9 cellular contexts compared by ENCODE assay signal in genomic region chr1:16067127-16067768, GRCh38. TPM values are rescaled to one million over a fixed set of nuclear protein-coding genes. Genes with fewer than 3 reads are reported as not detected.
DNase-seq lines count a peak whose midpoint lies in the region; ATAC-seq and TF ChIP-seq lines count a peak whose summit lies in the region.
"Had no signal": no experiment of that assay in that cellular context is flagged by ENCODE, and none has a peak within 500 bp of the region (broad histone marks: within the 10 kb centered on the region; RNA-seq: fewer than 3 reads in every experiment).

No MANE protein-coding gene starts in this region.

- WGBS in body of pancreas, 2 donors: 13 to 21% methylated on average over 5 to 6 of the region's 6 CpGs

- ATAC-seq in body of pancreas (peak; percentile 88), GM21717 (IDR thresholded peaks at IDR 0.05; ENCODE audit: unreplicated experiment) (no peak)

- DNase-seq in DMS53 treated with DMSO at 0.1 percent for 48 hours (lab: John Stamatoyannopoulos, UW; ENCODE audit: unreplicated experiment) (peak; percentile 63), HuH-7.5 (ENCODE audit: low spot score) (peak; percentile 79), body of pancreas (peak; percentile 96 to 97 (median 96)), myocyte (ENCODE audit: low read depth) (peak; percentile 94), AG08396 (ENCODE audit: low spot score) (no peak)
- DNase-seq in CD4-positive, alpha-beta memory T cell: no peak
- DNase-seq: dermis blood vessel endothelial cell had no signal

- H3K36me3 Mint-ChIP-seq in CD4-positive, alpha-beta memory T cell: no peaks in the 10 kb centered on the region

- peak in 1 of 7 experiments; percentile 15 for TF ChIP-seq CTCF in body of pancreas (IDR thresholded peaks at IDR 0.05)

- peaks cover 16 to 49% (median 33%) of the 10 kb centered on the region in 4 donors for H3K4me1 Mint-ChIP-seq in CD4-positive, alpha-beta memory T cell

- CTCF ChIA-PET in CD4-positive, alpha-beta memory T cell (lab: Charles Lee; ENCODE audit: partially characterized antibody): interaction anchor here (1.0 to 1.3 kb wide), 2 partner anchors 13 to 253 kb away, joined by 3 to 4 read pairs; no protein-coding TSS in a partner anchor

- no peak overlapping the region for H3K4me3 ChIP-seq in body of pancreas
- no peak overlapping the region for H3K4me3 ChIP-seq in CD4-positive, alpha-beta memory T cell (ENCODE audit: low read length in 2 of 2)

- TF ChIP-seq POLR2A in body of pancreas (IDR thresholded peaks at IDR 0.05): peak in 1 of 3 donors; percentile 24

- no peaks in the 10 kb centered on the region for H3K36me3 ChIP-seq in body of pancreas (replicated peaks in 1 of 2; ENCODE audit: insufficient read depth in 1 of 2, low read depth in 2 of 2)
- H3K36me3 ChIP-seq in CD4-positive, alpha-beta memory T cell (ENCODE audit: insufficient read depth, low read length): no peaks in the 10 kb centered on the region

- H3K27me3 Mint-ChIP-seq in CD4-positive, alpha-beta memory T cell: peaks cover 1 to 4% of the 10 kb centered on the region in 2 donors

- H3K27me3 ChIP-seq in body of pancreas: no peaks in the 10 kb centered on the region
- no peaks in the 10 kb centered on the region for H3K27me3 ChIP-seq in CD4-positive, alpha-beta memory T cell (ENCODE audit: insufficient read depth, low read length)

- H3K27ac Mint-ChIP-seq in CD4-positive, alpha-beta memory T cell: peak overlapping the region in 1 of 7 donors; percentile 41

- intact Hi-C loops in body of pancreas (cut with DNase I): no loop called here
- intact Hi-C loops in CD4-positive, alpha-beta memory T cell (cut with micrococcal nuclease): no loop called here

- peaks cover 66% of the 10 kb centered on the region for H3K4me1 ChIP-seq in body of pancreas
- H3K4me1 ChIP-seq in CD4-positive, alpha-beta memory T cell (ENCODE audit: insufficient read depth, low read length): peaks cover 30% of the 10 kb centered on the region

- H3K9me3 ChIP-seq in body of pancreas: no peaks in the 10 kb centered on the region
- no peaks in the 10 kb centered on the region for H3K9me3 ChIP-seq in CD4-positive, alpha-beta memory T cell (ENCODE audit: control insufficient read depth in 1 of 2, low read length in 2 of 2)

- H3K4me3 Mint-ChIP-seq in CD4-positive, alpha-beta memory T cell: no peak overlapping the region

- H3K9me3 Mint-ChIP-seq in CD4-positive, alpha-beta memory T cell: peaks cover 0 to 2% (median 0%) of the 10 kb centered on the region in 8 donors

- POLR2A ChIA-PET in CD4-positive, alpha-beta memory T cell (lab: Charles Lee; ENCODE audit: partially characterized antibody): no interaction called here

- H3K27ac ChIP-seq in body of pancreas: peak overlapping the region; percentile 19 to 84 (median 64)
- H3K27ac ChIP-seq in CD4-positive, alpha-beta memory T cell (ENCODE audit: low read depth, low read length): no peak overlapping the region
- H3K27ac ChIP-seq: parathyroid adenoma had no signal

RNA-seq across cellular contexts. Expression of gene FAM131C, which starts 6.2 kb away (rescaled TPM):
- total RNA-seq in body of pancreas (1 to 10 TPM in 1 of 2 donors, not detected in 1; 4.2 TPM), myocyte (not detected in 2 replicates)
- 0.30 TPM for polyA plus RNA-seq in myocyte (2012)
- total RNA-seq in CD4-positive, alpha-beta memory T cell: not detected
- polyA plus RNA-seq in CD4-positive, alpha-beta memory T cell: under 1 TPM in 1 of 2 donors, not detected in 1; 0.11 TPM
- total RNA-seq: dermis blood vessel endothelial cell had no signal

RNA-seq across cellular contexts. Expression of gene CLCNKB, which starts 23.7 kb away (rescaled TPM):
- total RNA-seq in body of pancreas (1 to 10 TPM in 1 of 2 donors, not detected in 1; 1.3 TPM), myocyte (not detected in 2 replicates)
- 0.18 TPM for polyA plus RNA-seq in myocyte (2012)
- total RNA-seq in CD4-positive, alpha-beta memory T cell: not detected
- polyA plus RNA-seq in CD4-positive, alpha-beta memory T cell: not detected

RNA-seq across cellular contexts. Expression of gene CLCNKA, which starts 45.4 kb away (rescaled TPM):
- total RNA-seq in body of pancreas: 1 to 10 TPM; 2.1 to 4.0 TPM
- total RNA-seq in myocyte: 0.05 TPM in 1 of 2 replicates, not detected in the other
- polyA plus RNA-seq in myocyte (2012): 0.06 TPM
- not detected for total RNA-seq in CD4-positive, alpha-beta memory T cell
- polyA plus RNA-seq in CD4-positive, alpha-beta memory T cell: not detected
- total RNA-seq: dermis blood vessel endothelial cell had no signal

RNA-seq across cellular contexts. Expression of gene HSPB7, which starts 49.4 kb away (rescaled TPM):
- total RNA-seq in body of pancreas: 10 to 100 TPM in 1 of 2 donors, 1 to 10 TPM in 1; 5.7 to 39.9 TPM
- 38.7 and 94.0 TPM in 2 replicates for total RNA-seq in myocyte
- polyA plus RNA-seq in myocyte (2012): 95.5 TPM
- total RNA-seq in CD4-positive, alpha-beta memory T cell: not detected
- not detected for polyA plus RNA-seq in CD4-positive, alpha-beta memory T cell
- total RNA-seq: dermis blood vessel endothelial cell had no signal

Comparison
In these comparisons a context has a peak if more than half of its experiments do, and no peak if none do; other contexts are left out.
1. DNase-seq: peak in DMS53 treated with DMSO at 0.1 percent for 48 hours (single experiment), HuH-7.5 (single experiment), body of pancreas (4 of 4) and myocyte (single experiment); none in CD4-positive, alpha-beta memory T cell (0 of 5) and AG08396 (single experiment).